ENCODE assay signal across 1 cellular context in genomic region chr3:185559706-185560090, GRCh38.
TF ChIP-seq lines count a peak whose summit lies in the region.

No MANE protein-coding gene starts in this region.

TF ChIP-seq in HepG2, 621 proteins besides CTCF, POLR2A, EP300 and RAD21:
- TF ChIP-seq SOX5 (CRISPR knock-in tag; IDR thresholded peaks at IDR 0.05; ENCODE audit: borderline replicate concordance) = no peak
- TF ChIP-seq RELA (CRISPR knock-in tag; IDR thresholded peaks at IDR 0.05) = no peak
